ENCODE assay signal across 22 cellular contexts in the genomic region with DNA sequence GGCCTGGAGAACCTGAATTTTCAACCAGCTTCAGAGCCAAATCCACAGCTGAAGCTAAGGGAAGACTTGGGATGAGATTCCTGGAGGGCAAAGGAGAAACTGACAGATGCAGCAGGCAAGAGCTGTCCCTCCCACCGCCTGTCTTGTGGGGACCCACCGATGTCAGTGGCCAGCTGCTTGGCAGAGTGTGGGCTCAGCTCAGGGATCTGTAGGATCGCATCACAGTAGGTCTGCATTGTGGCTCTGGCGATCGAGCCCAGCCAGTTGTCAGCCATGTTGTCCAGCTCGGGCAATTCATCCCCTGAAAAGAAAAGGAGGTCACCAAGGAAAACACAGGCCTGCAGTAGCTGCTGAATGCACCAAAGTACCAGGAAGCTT.
"Had no signal": no experiment of that assay in that cellular context is flagged by ENCODE, and none has a peak within 500 bp of the region (broad histone marks: within the 10 kb centered on the region; RNA-seq: fewer than 3 reads in every experiment).

No MANE protein-coding gene starts in this region.

- H3K36me3 Mint-ChIP-seq: activated naive CD8-positive, alpha-beta T cell treated with anti-CD3 and anti-CD28 coated beads for 36 hours had no signal

- H3K9me3 Mint-ChIP-seq: activated CD4-positive, alpha-beta memory T cell treated with anti-CD3 and anti-CD28 coated beads for 36 hours; activated naive CD8-positive, alpha-beta T cell treated with anti-CD3 and anti-CD28 coated beads for 36 hours; naive thymus-derived CD8-positive, alpha-beta T cell; stimulated activated effector memory CD8-positive, alpha-beta T cell treated with anti-CD3 and anti-CD28 coated beads, Interleukin-12 subunit alpha, Interleukin-12 subunit beta, amount 100 ng/mL, for 72 hours; stimulated activated naive CD8-positive, alpha-beta T cell treated with anti-CD3 and anti-CD28 coated beads, Interleukin-15, amount 100 ng/mL, for 72 hours had no signal

- H3K27ac Mint-ChIP-seq: activated CD4-positive, alpha-beta memory T cell treated with anti-CD3 and anti-CD28 coated beads for 36 hours; activated naive CD8-positive, alpha-beta T cell treated with anti-CD3 and anti-CD28 coated beads for 36 hours; naive thymus-derived CD8-positive, alpha-beta T cell; stimulated activated effector memory CD8-positive, alpha-beta T cell treated with anti-CD3 and anti-CD28 coated beads, Interleukin-12 subunit alpha, Interleukin-12 subunit beta, amount 100 ng/mL, for 72 hours; stimulated activated naive CD8-positive, alpha-beta T cell treated with anti-CD3 and anti-CD28 coated beads, Interleukin-15, amount 100 ng/mL, for 72 hours had no signal

- H3K4me3 ChIP-seq: coronary artery, esophagus muscularis mucosa, heart left ventricle, lung, pancreas, right lobe of liver, tibial nerve, uterus had no signal

- H3K4me3 Mint-ChIP-seq: activated CD4-positive, alpha-beta memory T cell treated with anti-CD3 and anti-CD28 coated beads for 36 hours; activated naive CD8-positive, alpha-beta T cell treated with anti-CD3 and anti-CD28 coated beads for 36 hours; naive thymus-derived CD8-positive, alpha-beta T cell; stimulated activated effector memory CD8-positive, alpha-beta T cell treated with anti-CD3 and anti-CD28 coated beads, Interleukin-12 subunit alpha, Interleukin-12 subunit beta, amount 100 ng/mL, for 72 hours; stimulated activated naive CD8-positive, alpha-beta T cell treated with anti-CD3 and anti-CD28 coated beads, Interleukin-15, amount 100 ng/mL, for 72 hours had no signal

- H3K4me1 ChIP-seq: pancreas, right lobe of liver, tibial nerve, uterus had no signal

- H3K27me3 Mint-ChIP-seq: activated CD4-positive, alpha-beta memory T cell treated with anti-CD3 and anti-CD28 coated beads for 36 hours; activated naive CD8-positive, alpha-beta T cell treated with anti-CD3 and anti-CD28 coated beads for 36 hours; naive thymus-derived CD8-positive, alpha-beta T cell; stimulated activated naive CD8-positive, alpha-beta T cell treated with anti-CD3 and anti-CD28 coated beads, Interleukin-15, amount 100 ng/mL, for 72 hours had no signal

- H3K27me3 ChIP-seq: esophagus muscularis mucosa, heart left ventricle, neutrophil, pancreas, right lobe of liver, tibial nerve, uterus had no signal

- DNase-seq: activated CD4-positive, alpha-beta memory T cell treated with anti-CD3 and anti-CD28 coated beads for 36 hours; activated CD4-positive, alpha-beta T cell treated with anti-CD3 and anti-CD28 coated beads for 4 hours; activated CD4-positive, CD25-positive, alpha-beta regulatory T cell; activated naive CD4-positive, alpha-beta T cell treated with Interleukin-2 at 50 U/mL for 16 hours; activated naive CD8-positive, alpha-beta T cell treated with anti-CD3 and anti-CD28 coated beads for 36 hours; activated T-cell treated with anti-CD3 and anti-CD28 coated beads, Interleukin-2, amount 50 U/mL, for 48 hours; heart left ventricle; left cardiac atrium; naive thymus-derived CD8-positive, alpha-beta T cell; pancreas; small intestine; stimulated activated CD4-positive, alpha-beta T cell treated with anti-CD3 and anti-CD28 coated beads, Interleukin-2, amount 100 ng/mL, for 24 hours; stimulated activated naive CD8-positive, alpha-beta T cell treated with anti-CD3 and anti-CD28 coated beads, Interleukin-15, amount 100 ng/mL, for 72 hours; T-helper 9 cell; uterus had no signal

- H3K4me1 Mint-ChIP-seq: activated naive CD8-positive, alpha-beta T cell treated with anti-CD3 and anti-CD28 coated beads for 36 hours; naive thymus-derived CD8-positive, alpha-beta T cell; stimulated activated effector memory CD8-positive, alpha-beta T cell treated with anti-CD3 and anti-CD28 coated beads, Interleukin-12 subunit alpha, Interleukin-12 subunit beta, amount 100 ng/mL, for 72 hours; stimulated activated naive CD8-positive, alpha-beta T cell treated with anti-CD3 and anti-CD28 coated beads, Interleukin-15, amount 100 ng/mL, for 72 hours had no signal

- ATAC-seq: naive thymus-derived CD8-positive, alpha-beta T cell; right lobe of liver; stimulated activated effector memory CD8-positive, alpha-beta T cell treated with anti-CD3 and anti-CD28 coated beads, Interleukin-12 subunit alpha, Interleukin-12 subunit beta, amount 100 ng/mL, for 72 hours; stimulated activated naive CD8-positive, alpha-beta T cell treated with anti-CD3 and anti-CD28 coated beads, Interleukin-15, amount 100 ng/mL, for 72 hours had no signal

- H3K9me3 ChIP-seq: esophagus muscularis mucosa, heart left ventricle, neutrophil, pancreas, right lobe of liver, tibial nerve, uterus had no signal

- H3K27ac ChIP-seq: coronary artery, neutrophil, pancreas, right lobe of liver, tibial nerve had no signal

- H3K36me3 ChIP-seq: uterus had no signal
